ENCODE assay signal across 34 cellular contexts in genomic region chr3:123929325-123929724, GRCh38. TPM values are rescaled to one million over a fixed set of nuclear protein-coding genes. Genes with fewer than 3 reads are reported as not detected.
"Had no signal": no experiment of that assay in that cellular context is flagged by ENCODE, and none has a peak within 500 bp of the region (broad histone marks: within the 10 kb centered on the region; RNA-seq: fewer than 3 reads in every experiment).

No MANE protein-coding gene starts in this region.

- H3K4me1 ChIP-seq: adrenal gland, body of pancreas, breast epithelium had no signal

- H3K9me3 ChIP-seq: adrenal gland, body of pancreas had no signal

- H3K27ac ChIP-seq: adrenal gland, body of pancreas, brain microvascular endothelial cell, breast epithelium, VCaP had no signal

- H3K27me3 ChIP-seq: adrenal gland, body of pancreas, brain microvascular endothelial cell, breast epithelium had no signal

- DNase-seq: activated B cell treated with CpG ODN at 0.5 μM for 24 hours; activated CD4-positive, alpha-beta memory T cell treated with anti-CD3 and anti-CD28 coated beads for 36 hours; activated CD4-positive, alpha-beta T cell treated with anti-CD3 and anti-CD28 coated beads for 4 hours; activated CD4-positive, alpha-beta T cell treated with anti-CD3 and anti-CD28 coated beads, Interleukin-2, amount 10 ng/mL, durations not matched to agents 7 days and 5 days; activated CD4-positive, alpha-beta T cell treated with anti-CD3 and anti-CD28 coated beads, Interleukin-2, amount 50 U/mL, for 4 hours; activated CD4-positive, CD25-positive, alpha-beta regulatory T cell treated with anti-CD3 and anti-CD28 coated beads, Interleukin-2, amount 50 U/mL, for 72 hours; activated CD8-positive, alpha-beta memory T cell treated with anti-CD3 and anti-CD28 coated beads, Interleukin-2, amount 50 U/mL, for 4 hours; activated CD8-positive, alpha-beta T cell treated with anti-CD3 and anti-CD28 coated beads for 36 hours; activated effector memory CD4-positive, alpha-beta T cell treated with anti-CD3 and anti-CD28 coated beads, Interleukin-2, amount 50 U/mL, for 16 hours; activated gamma-delta T cell treated with Interleukin-2 at 50 U/mL for 16 hours; activated naive CD4-positive, alpha-beta T cell; activated naive CD4-positive, alpha-beta T cell treated with anti-CD3 and anti-CD28 coated beads, Interleukin-2, amount 10 ng/mL, durations not matched to agents 7 days and 5 days; activated naive CD8-positive, alpha-beta T cell treated with anti-CD3 and anti-CD28 coated beads for 36 hours; activated T-cell treated with anti-CD3 and anti-CD28 coated beads for 4 hours; activated T-cell treated with anti-CD3 and anti-CD28 coated beads, Interleukin-2, amount 50 U/mL, for 1 hour; activated T-cell treated with anti-CD3 and anti-CD28 coated beads, Interleukin-2, amount 50 U/mL, for 4 hours; activated T-cell treated with anti-CD3 and anti-CD28 coated beads, Interleukin-2, amount 50 U/mL, for 72 hours; adrenal gland; amniotic stem cell; aorta; body of pancreas; brain microvascular endothelial cell; central memory CD4-positive, alpha-beta T cell; T-helper 1 cell; T-helper 2 cell; T-helper 9 cell had no signal

- H3K9me3 Mint-ChIP-seq: activated CD8-positive, alpha-beta T cell treated with anti-CD3 and anti-CD28 coated beads for 36 hours; activated naive CD4-positive, alpha-beta T cell treated with anti-CD3 and anti-CD28 coated beads, Interleukin-2, amount 10 ng/mL, durations not matched to agents 7 days and 5 days had no signal

- H3K4me1 Mint-ChIP-seq: activated B cell treated with CpG ODN at 0.5 μM for 24 hours; activated CD4-positive, alpha-beta T cell treated with anti-CD3 and anti-CD28 coated beads, Interleukin-2, amount 10 ng/mL, durations not matched to agents 7 days and 5 days; activated naive CD4-positive, alpha-beta T cell treated with anti-CD3 and anti-CD28 coated beads, Interleukin-2, amount 10 ng/mL, durations not matched to agents 7 days and 5 days; activated naive CD8-positive, alpha-beta T cell treated with anti-CD3 and anti-CD28 coated beads for 36 hours; activated T-helper 17 cell treated with anti-CD3 and anti-CD28 coated beads, Interleukin-2, amount 50 U/mL, for 72 hours had no signal

- H3K4me3 Mint-ChIP-seq: activated B cell treated with CpG ODN at 0.5 μM for 24 hours; activated CD4-positive, alpha-beta memory T cell treated with anti-CD3 and anti-CD28 coated beads for 36 hours; activated CD4-positive, alpha-beta T cell treated with anti-CD3 and anti-CD28 coated beads, Interleukin-2, amount 10 ng/mL, durations not matched to agents 7 days and 5 days; activated CD8-positive, alpha-beta T cell treated with anti-CD3 and anti-CD28 coated beads for 36 hours; activated naive CD4-positive, alpha-beta T cell treated with anti-CD3 and anti-CD28 coated beads, Interleukin-2, amount 10 ng/mL, durations not matched to agents 7 days and 5 days; activated naive CD8-positive, alpha-beta T cell treated with anti-CD3 and anti-CD28 coated beads for 36 hours; activated T-cell treated with anti-CD3 and anti-CD28 coated beads, Interleukin-2, amount 50 U/mL, for 4 hours; activated T-cell treated with anti-CD3 and anti-CD28 coated beads, Interleukin-2, amount 50 U/mL, for 72 hours; activated T-helper 1 cell treated with anti-CD3 and anti-CD28 coated beads, Interleukin-12 subunit alpha, Interleukin-12 subunit beta, Interleukin-2, Interleukin-4 antibody, amounts not matched to agents 30 ng/mL and 10 ng/mL and 1 ng/mL, durations not matched to agents 14 hours and 24 hours and 36 hours; activated T-helper 17 cell treated with anti-CD3 and anti-CD28 coated beads, Interleukin-2, amount 50 U/mL, for 72 hours; T-helper 1 cell treated with Interleukin-12 subunit alpha and Interleukin-12 subunit beta and Interleukin-4 antibody, amounts not matched to agents 30 μg/mL and 1 μg/mL, for 36 hours; T-helper 2 cell treated with Interferon-gamma antibody and Interleukin-4, amounts not matched to agents 5 μg/mL and 100 μg/mL, for 36 hours had no signal

- H3K4me3 ChIP-seq: adrenal gland, body of pancreas, breast epithelium had no signal

- H3K36me3 ChIP-seq: adrenal gland, breast epithelium had no signal

- H3K27ac Mint-ChIP-seq: activated B cell treated with CpG ODN at 0.5 μM for 24 hours; activated CD4-positive, alpha-beta memory T cell treated with anti-CD3 and anti-CD28 coated beads for 36 hours; activated CD4-positive, alpha-beta T cell treated with anti-CD3 and anti-CD28 coated beads, Interleukin-2, amount 10 ng/mL, durations not matched to agents 7 days and 5 days; activated CD8-positive, alpha-beta T cell treated with anti-CD3 and anti-CD28 coated beads for 36 hours; activated naive CD4-positive, alpha-beta T cell treated with anti-CD3 and anti-CD28 coated beads, Interleukin-2, amount 10 ng/mL, durations not matched to agents 7 days and 5 days; activated naive CD4-positive, alpha-beta T cell treated with anti-CD3 and anti-CD28 coated beads, Interleukin-2, amount 50 U/mL, for 72 hours; activated naive CD8-positive, alpha-beta T cell treated with anti-CD3 and anti-CD28 coated beads for 36 hours; activated T-cell treated with anti-CD3 and anti-CD28 coated beads, Interleukin-2, amount 50 U/mL, for 72 hours; activated T-helper 1 cell treated with anti-CD3 and anti-CD28 coated beads, Interleukin-12 subunit alpha, Interleukin-12 subunit beta, Interleukin-2, Interleukin-4 antibody, amounts not matched to agents 30 ng/mL and 10 ng/mL and 1 ng/mL, durations not matched to agents 14 hours and 24 hours and 36 hours; activated T-helper 17 cell treated with anti-CD3 and anti-CD28 coated beads, Interleukin-2, amount 50 U/mL, for 72 hours; T-helper 1 cell treated with Interleukin-12 subunit alpha and Interleukin-12 subunit beta and Interleukin-4 antibody, amounts not matched to agents 30 μg/mL and 1 μg/mL, for 36 hours; T-helper 2 cell treated with Interferon-gamma antibody and Interleukin-4, amounts not matched to agents 5 μg/mL and 100 μg/mL, for 36 hours had no signal

- H3K27me3 Mint-ChIP-seq: activated B cell treated with CpG ODN at 0.5 μM for 24 hours; activated CD4-positive, alpha-beta memory T cell treated with anti-CD3 and anti-CD28 coated beads for 36 hours; activated CD4-positive, alpha-beta T cell treated with anti-CD3 and anti-CD28 coated beads, Interleukin-2, amount 10 ng/mL, durations not matched to agents 7 days and 5 days; activated CD8-positive, alpha-beta T cell treated with anti-CD3 and anti-CD28 coated beads for 36 hours; activated naive CD4-positive, alpha-beta T cell treated with anti-CD3 and anti-CD28 coated beads, Interleukin-2, amount 10 ng/mL, durations not matched to agents 7 days and 5 days; activated naive CD8-positive, alpha-beta T cell treated with anti-CD3 and anti-CD28 coated beads for 36 hours; activated T-helper 17 cell treated with anti-CD3 and anti-CD28 coated beads, Interleukin-2, amount 50 U/mL, for 72 hours had no signal

- ATAC-seq: activated CD8-positive, alpha-beta T cell treated with anti-CD3 and anti-CD28 coated beads for 36 hours; activated naive CD4-positive, alpha-beta T cell treated with anti-CD3 and anti-CD28 coated beads, Interleukin-2, amount 50 U/mL, for 72 hours; activated T-cell treated with anti-CD3 and anti-CD28 coated beads, Interleukin-2, amount 50 U/mL, for 4 hours; activated T-cell treated with anti-CD3 and anti-CD28 coated beads, Interleukin-2, amount 50 U/mL, for 72 hours; activated T-helper 17 cell treated with anti-CD3 and anti-CD28 coated beads, Interleukin-2, amount 50 U/mL, for 72 hours; body of pancreas had no signal

RNA-seq across cellular contexts. Expression of gene MYLK, which starts 45.2 kb away (rescaled TPM):
- total RNA-seq: activated B cell treated with CpG ODN at 0.5 μM for 24 hours; activated CD8-positive, alpha-beta memory T cell treated with anti-CD3 and anti-CD28 coated beads for 36 hours; activated naive CD8-positive, alpha-beta T cell treated with anti-CD3 and anti-CD28 coated beads for 36 hours; activated T-cell treated with anti-CD3 and anti-CD28 coated beads, Interleukin-2, amount 50 U/mL, for 72 hours had no signal
